9 cellular contexts compared by ENCODE assay signal in the genomic region with DNA sequence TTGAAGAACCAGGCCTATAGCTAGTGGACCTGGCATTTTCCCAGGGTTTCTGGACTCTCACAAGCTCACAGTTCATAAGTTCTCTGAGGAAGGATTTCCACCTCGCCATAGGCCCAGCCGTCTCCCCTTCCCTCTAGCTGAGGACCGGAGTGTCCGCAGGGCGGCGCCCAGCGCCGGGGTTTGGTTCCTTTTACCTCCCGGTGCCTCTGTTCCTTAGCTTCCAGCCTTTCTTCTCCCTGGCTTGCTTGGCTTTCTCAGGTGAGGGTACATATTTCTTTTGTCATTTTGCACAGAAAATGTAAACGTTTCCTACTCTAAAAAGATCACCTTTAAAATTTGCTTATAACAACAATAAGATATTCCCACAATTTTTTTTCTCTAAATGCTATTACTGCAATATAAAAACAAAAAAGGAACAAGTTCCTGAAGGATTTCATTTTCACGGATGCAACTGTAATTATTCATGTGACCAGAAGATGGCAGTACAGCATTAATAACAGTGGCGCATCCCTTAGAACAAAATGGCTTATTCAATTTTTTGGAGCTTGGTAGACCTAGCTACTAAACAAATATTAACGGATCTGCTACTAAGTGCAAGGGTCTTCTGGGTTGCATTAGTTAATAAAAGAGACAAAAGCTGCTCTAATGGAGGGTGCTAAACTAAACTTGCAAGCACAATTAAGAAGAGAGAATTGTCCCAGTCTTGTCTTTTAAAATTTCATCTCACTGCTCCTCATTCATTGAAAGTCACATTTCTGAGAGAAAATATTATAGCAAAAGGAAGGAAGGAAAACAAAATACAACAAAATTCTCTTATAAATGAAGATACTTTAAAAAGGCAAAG.
DNase-seq lines count a peak whose midpoint lies in the region; ATAC-seq, FAIRE-seq and TF ChIP-seq lines count a peak whose summit lies in the region.
"Had no signal": no experiment of that assay in that cellular context is flagged by ENCODE, and none has a peak within 500 bp of the region (broad histone marks: within the 10 kb centered on the region; RNA-seq: fewer than 3 reads in every experiment).

No MANE protein-coding gene starts in this region.

- FAIRE-seq in endothelial cell of umbilical vein (lab: Jason Lieb, UNC): peak; percentile 72

- H3K4me1 Mint-ChIP-seq in naive B cell: no peaks in the 10 kb centered on the region

- peak; percentile 59 for ATAC-seq in GM19023 (IDR thresholded peaks at IDR 0.05; ENCODE audit: unreplicated experiment)
- ATAC-seq in naive B cell (ENCODE audit: low read depth in 2 of 2): no peak
- ATAC-seq in GM18858 (IDR thresholded peaks at IDR 0.05; ENCODE audit: unreplicated experiment): no peak
- no peak for ATAC-seq in HG03139 (IDR thresholded peaks at IDR 0.05; ENCODE audit: unreplicated experiment)

- H3K4me3 Mint-ChIP-seq in naive B cell: no peak overlapping the region
- H3K4me3 Mint-ChIP-seq: T-helper 1 cell treated with Interleukin-12 subunit alpha and Interleukin-12 subunit beta and Interleukin-4 antibody, amounts not matched to agents 30 μg/mL and 1 μg/mL, for 36 hours had no signal

- peak; percentile 31 for DNase-seq in COLO668 (lab: John Stamatoyannopoulos, UW; ENCODE audit: unreplicated experiment)
- DNase-seq in RKO (ENCODE audit: low spot score): peak; percentile 75
- peak; percentile 71 for DNase-seq in endothelial cell of umbilical vein (ENCODE audit: low read depth, low spot score)
- DNase-seq in naive B cell: peak; percentile 17

- H3K27ac Mint-ChIP-seq in naive B cell: no peak overlapping the region
- H3K27ac Mint-ChIP-seq: T-helper 1 cell treated with Interleukin-12 subunit alpha and Interleukin-12 subunit beta and Interleukin-4 antibody, amounts not matched to agents 30 μg/mL and 1 μg/mL, for 36 hours had no signal

- H3K27me3 ChIP-seq in KMS-11 (ENCODE audit: insufficient read depth, low read depth) (no peaks in the 10 kb centered on the region), endothelial cell of umbilical vein (ENCODE audit: control insufficient read depth in 2 of 2, insufficient read depth in 2 of 2, low read length in 2 of 2) (peaks cover 0 to 2% of the 10 kb centered on the region in 2 experiments)

- no peaks in the 10 kb centered on the region for H3K9me3 ChIP-seq in endothelial cell of umbilical vein (replicated peaks; ENCODE audit: control insufficient read depth, insufficient read depth, low read length)

- H3K36me3 ChIP-seq in KMS-11 (ENCODE audit: insufficient read depth) (no peaks in the 10 kb centered on the region), endothelial cell of umbilical vein (ENCODE audit: control insufficient read depth in 2 of 2, extremely low read depth in 1 of 2, insufficient read depth in 2 of 2, low read length in 2 of 2) (no peaks in the 10 kb centered on the region)

- POLR2A ChIA-PET in endothelial cell of umbilical vein (lab: Charles Lee): no interaction called here

- no peak overlapping the region for H3K9ac ChIP-seq in KMS-11
- H3K9ac ChIP-seq in endothelial cell of umbilical vein (replicated peaks; ENCODE audit: extremely low read depth, insufficient read depth, low read length): no peak overlapping the region

- no peaks in the 10 kb centered on the region for H3K79me2 ChIP-seq in KMS-11 (ENCODE audit: insufficient read depth, low read depth)
- no peaks in the 10 kb centered on the region for H3K79me2 ChIP-seq in endothelial cell of umbilical vein (ENCODE audit: control insufficient read depth, insufficient read depth, low read length)

- H3K27ac ChIP-seq in KMS-11 (no peak overlapping the region), endothelial cell of umbilical vein (ENCODE audit: insufficient read depth, low read depth, low read length) (peak overlapping the region; percentile 1)

- BruUV-seq in endothelial cell of umbilical vein (replicated peaks; lab: Mats Ljungman, UMichigan): no TSS peak

- H3K4me3 ChIP-seq in KMS-11 (IDR thresholded peaks at IDR 0.05; ENCODE audit: insufficient read depth, low read depth, low read length) (no peak overlapping the region), endothelial cell of umbilical vein (replicated peaks in 1 of 3; ENCODE audit: insufficient read depth in 1 of 3, low read depth in 1 of 3, low read length in 3 of 3) (no peak overlapping the region)

- H3K4me1 ChIP-seq in KMS-11 (ENCODE audit: low read depth, poor library complexity, severe bottlenecking) (peaks cover 5% of the 10 kb centered on the region), endothelial cell of umbilical vein (ENCODE audit: control insufficient read depth, extremely low read depth, insufficient read depth, low read length) (peaks cover 2% of the 10 kb centered on the region)

- H3K9me3 Mint-ChIP-seq in naive B cell: peaks cover 0 to 3% (median 0%) of the 10 kb centered on the region in 7 donors
- H3K9me3 Mint-ChIP-seq: T-helper 1 cell treated with Interleukin-12 subunit alpha and Interleukin-12 subunit beta and Interleukin-4 antibody, amounts not matched to agents 30 μg/mL and 1 μg/mL, for 36 hours had no signal

- TF ChIP-seq POLR2A in endothelial cell of umbilical vein (IDR thresholded peaks at IDR 0.05; ENCODE audit: low read depth, low read length): no peak

- H3K4me2 ChIP-seq in KMS-11 (no peak overlapping the region), endothelial cell of umbilical vein (ENCODE audit: insufficient read depth, low read length) (peak overlapping the region; percentile 23)

- H3K9me1 ChIP-seq in endothelial cell of umbilical vein (replicated peaks; ENCODE audit: control insufficient read depth, extremely low read depth, insufficient read depth, low read length): no peaks in the 10 kb centered on the region

- intact Hi-C loops in endothelial cell of umbilical vein (cut with micrococcal nuclease): loop anchor here (1.0 to 10.0 kb wide), 9 partner anchors 64 to 953 kb away; partner anchors contain the start of genes HIVEP2, NMBR and VTA1

- H3K27me3 Mint-ChIP-seq in naive B cell: peaks cover 0 to 19% (median 2%) of the 10 kb centered on the region in 3 donors

- CTCF ChIA-PET in endothelial cell of umbilical vein (lab: Charles Lee): interaction anchor here (0.6 to 4.4 kb wide), 73 partner anchors 9 to 1628 kb away, joined by 3 to 74 read pairs (median 4); partner anchors contain the start of genes ADAT2, NMBR, PEX3 and VTA1

- dilution Hi-C loops in endothelial cell of umbilical vein (cut with MboI; ENCODE audit: extremely low pct_ligation_motif_present, low sequenced_read_pairs): no loop called here

- H2AFZ ChIP-seq in KMS-11 (ENCODE audit: low read depth): no peak overlapping the region
- H2AFZ ChIP-seq in endothelial cell of umbilical vein (ENCODE audit: low read depth, low read length): peak overlapping the region; percentile 86

- no peaks in the 10 kb centered on the region for H3K36me3 Mint-ChIP-seq in naive B cell

- TF ChIP-seq CTCF in KMS-11 (conservative IDR thresholded peaks at IDR 0.05; ENCODE audit: low read depth, low read length) (peak; percentile 80), endothelial cell of umbilical vein (IDR thresholded peaks at IDR 0.05; ENCODE audit: extremely low read depth in 1 of 2, insufficient read depth in 1 of 2, low read depth in 1 of 2, low read length in 2 of 2) (peak; percentile 41 to 43)

- H4K20me1 ChIP-seq in KMS-11 (ENCODE audit: insufficient read depth): no peaks in the 10 kb centered on the region
- no peaks in the 10 kb centered on the region for H4K20me1 ChIP-seq in endothelial cell of umbilical vein (replicated peaks; ENCODE audit: control insufficient read depth, extremely low read depth, insufficient read depth, low read length)

TF ChIP-seq in endothelial cell of umbilical vein, 7 proteins besides CTCF, POLR2A, EP300 and RAD21:
- TF ChIP-seq GATA2 (IDR thresholded peaks at IDR 0.05; ENCODE audit: insufficient read depth, insufficient read length, low read depth, low read length) (no peak), JUN (IDR thresholded peaks at IDR 0.05; ENCODE audit: borderline replicate concordance, insufficient read depth, insufficient read length, low read depth) (no peak)
TF ChIP-seq in endothelial cell of umbilical vein: peak in this region for 0.

Comparison
In these comparisons a context has a peak if more than half of its experiments do, and no peak if none do; other contexts are left out.
1. DNase-seq: peak in every context shown above with its lines; median percentile 75 in RKO; 71 in endothelial cell of umbilical vein; 31 in COLO668; 17 in naive B cell.